In genomic region chr22:41288245-41288946, GRCh38 we compare ENCODE assay signal across 8 cellular contexts. TPM values are rescaled to one million over a fixed set of nuclear protein-coding genes. Genes with fewer than 3 reads are reported as not detected.
DNase-seq lines count a peak whose midpoint lies in the region; ATAC-seq and TF ChIP-seq lines count a peak whose summit lies in the region.

No MANE protein-coding gene starts in this region.

- peaks cover 13 to 16% of the 10 kb centered on the region in 2 experiments for H3K36me3 ChIP-seq in HEK293 (ENCODE audit: control insufficient read depth in 2 of 2, insufficient read depth in 1 of 2, low read length in 2 of 2)

- POLR2A ChIA-PET in HEK293 (lab: Yijun Ruan, JAX): interaction anchor here (0.6 to 2.7 kb wide), 12 partner anchors 9 to 448 kb away, joined by 3 to 18 read pairs (median 5); partner anchors contain the start of genes ACO2, PHF5A, PMM1 and ZC3H7B
- POLR2A ChIA-PET in activated B cell treated with CpG ODN at 0.5 μM for 24 hours (lab: Charles Lee): interaction anchor here (0.6 to 4.6 kb wide), 3 partner anchors 11 to 92 kb away, joined by 5 to 101 read pairs (median 11); partner anchors contain the start of gene ZC3H7B

- 53% methylated on average over 9 of the region's 9 CpGs for WGBS in right cardiac atrium

- CTCF ChIA-PET in HEK293 (lab: Yijun Ruan, JAX) (interaction anchor here (0.6 to 1.4 kb wide), 2 partner anchors 13 to 22 kb away, joined by 3 to 8 read pairs; partner anchors contain the start of gene ZC3H7B), activated B cell treated with CpG ODN at 0.5 μM for 24 hours (lab: Charles Lee) (interaction anchor here (1.8 kb wide), 1 partner anchor 13 kb away, joined by 8 read pairs; the partner anchor contains the start of gene ZC3H7B)

- intact Hi-C loops in activated B cell treated with CpG ODN at 0.5 μM for 24 hours (cut with micrococcal nuclease) (no loop called here), right cardiac atrium (cut with DNase I) (no loop called here)

- peak overlapping the region; percentile 20 for H3K4me3 ChIP-seq in HEK293 (ENCODE audit: low read depth, low read length)
- H3K4me3 ChIP-seq in right cardiac atrium (ENCODE audit: low read length): no peak overlapping the region

- no peaks in the 10 kb centered on the region for H3K27me3 ChIP-seq in right cardiac atrium (ENCODE audit: control insufficient read depth, insufficient read depth)

- H3K4me1 ChIP-seq in HEK293 (ENCODE audit: control insufficient read depth, insufficient read depth, low read length): peaks cover 9% of the 10 kb centered on the region
- no peaks in the 10 kb centered on the region for H3K4me1 ChIP-seq in right cardiac atrium (ENCODE audit: control insufficient read depth, insufficient read depth, low read length)

- H3K9me3 ChIP-seq in HEK293 (ENCODE audit: control insufficient read depth, insufficient read depth, low read depth, low read length) (no peaks in the 10 kb centered on the region), right cardiac atrium (ENCODE audit: control insufficient read depth, low read length) (no peaks in the 10 kb centered on the region)

- DNase-seq in activated B cell treated with CpG ODN at 0.5 μM for 24 hours: no peak
- DNase-seq in right cardiac atrium: no peak
- no peak for DNase-seq in stimulated activated effector memory CD8-positive, alpha-beta T cell treated with anti-CD3 and anti-CD28 coated beads, Interleukin-12 subunit alpha, Interleukin-12 subunit beta, amount 100 ng/mL, for 72 hours (ENCODE audit: low spot score in 2 of 2)
- no peak for DNase-seq in superior temporal gyrus (ENCODE audit: extremely low spot score)
- no peak for DNase-seq in AML-193 (lab: John Stamatoyannopoulos, UW)
- DNase-seq in stimulated activated naive B cell treated with anti-CD40 and anti-IgM and Interleukin-4, amounts not matched to agents 10 μg/mL and 1 μg/mL and 100 μg/mL, for 72 hours: no peak

- no peak for ATAC-seq in activated B cell treated with CpG ODN at 0.5 μM for 24 hours (ENCODE audit: low read depth)
- peak in 1 of 2 donors; percentile 20 for ATAC-seq in right cardiac atrium
- no peak for ATAC-seq in stimulated activated effector memory CD8-positive, alpha-beta T cell treated with anti-CD3 and anti-CD28 coated beads, Interleukin-12 subunit alpha, Interleukin-12 subunit beta, amount 100 ng/mL, for 72 hours
- ATAC-seq in stimulated activated naive B cell treated with anti-CD40 and anti-IgM and Interleukin-4, amounts not matched to agents 10 μg/mL and 1 μg/mL and 100 μg/mL, for 72 hours (replicated peaks): no peak

- peak overlapping the region; percentile 11 for H3K4me3 Mint-ChIP-seq in activated B cell treated with CpG ODN at 0.5 μM for 24 hours
- H3K4me3 Mint-ChIP-seq in stimulated activated effector memory CD8-positive, alpha-beta T cell treated with anti-CD3 and anti-CD28 coated beads, Interleukin-12 subunit alpha, Interleukin-12 subunit beta, amount 100 ng/mL, for 72 hours: peak overlapping the region; percentile 51
- H3K4me3 Mint-ChIP-seq in stimulated activated naive B cell treated with anti-CD40 and anti-IgM and Interleukin-4, amounts not matched to agents 10 μg/mL and 1 μg/mL and 100 μg/mL, for 72 hours: peak overlapping the region in 1 of 2 donors; percentile 47

- H3K27ac ChIP-seq in 22Rv1 (peak overlapping the region; percentile 84), HEK293 (ENCODE audit: extremely low read depth, low read depth, low read length) (peak overlapping the region; percentile 67), right cardiac atrium (ENCODE audit: low read length) (peak overlapping the region; percentile 72)

- peaks cover 22% of the 10 kb centered on the region for H3K4me1 Mint-ChIP-seq in activated B cell treated with CpG ODN at 0.5 μM for 24 hours
- H3K4me1 Mint-ChIP-seq in stimulated activated effector memory CD8-positive, alpha-beta T cell treated with anti-CD3 and anti-CD28 coated beads, Interleukin-12 subunit alpha, Interleukin-12 subunit beta, amount 100 ng/mL, for 72 hours: peaks cover 19% of the 10 kb centered on the region
- H3K4me1 Mint-ChIP-seq in stimulated activated naive B cell treated with anti-CD40 and anti-IgM and Interleukin-4, amounts not matched to agents 10 μg/mL and 1 μg/mL and 100 μg/mL, for 72 hours: peaks cover 6 to 20% of the 10 kb centered on the region in 2 donors

- TF ChIP-seq CTCF in 22Rv1 (IDR thresholded peaks at IDR 0.05) (no peak), HEK293 (tag by site-specific recombination; IDR thresholded peaks at IDR 0.05) (no peak), activated B cell treated with CpG ODN at 0.5 μM for 24 hours (IDR thresholded peaks at IDR 0.05) (no peak)

- peak overlapping the region; percentile 61 for H3K27ac Mint-ChIP-seq in activated B cell treated with CpG ODN at 0.5 μM for 24 hours
- H3K27ac Mint-ChIP-seq in stimulated activated effector memory CD8-positive, alpha-beta T cell treated with anti-CD3 and anti-CD28 coated beads, Interleukin-12 subunit alpha, Interleukin-12 subunit beta, amount 100 ng/mL, for 72 hours: peak overlapping the region; percentile 59
- no peak overlapping the region for H3K27ac Mint-ChIP-seq in stimulated activated naive B cell treated with anti-CD40 and anti-IgM and Interleukin-4, amounts not matched to agents 10 μg/mL and 1 μg/mL and 100 μg/mL, for 72 hours

- no peaks in the 10 kb centered on the region for H3K9me3 Mint-ChIP-seq in activated B cell treated with CpG ODN at 0.5 μM for 24 hours
- H3K9me3 Mint-ChIP-seq in stimulated activated effector memory CD8-positive, alpha-beta T cell treated with anti-CD3 and anti-CD28 coated beads, Interleukin-12 subunit alpha, Interleukin-12 subunit beta, amount 100 ng/mL, for 72 hours: no peaks in the 10 kb centered on the region
- H3K9me3 Mint-ChIP-seq in stimulated activated naive B cell treated with anti-CD40 and anti-IgM and Interleukin-4, amounts not matched to agents 10 μg/mL and 1 μg/mL and 100 μg/mL, for 72 hours: no peaks in the 10 kb centered on the region

- H3K36me3 Mint-ChIP-seq in activated B cell treated with CpG ODN at 0.5 μM for 24 hours (ENCODE audit: low read depth): peaks cover 10% of the 10 kb centered on the region
- H3K36me3 Mint-ChIP-seq in stimulated activated effector memory CD8-positive, alpha-beta T cell treated with anti-CD3 and anti-CD28 coated beads, Interleukin-12 subunit alpha, Interleukin-12 subunit beta, amount 100 ng/mL, for 72 hours: peaks cover 32% of the 10 kb centered on the region
- H3K36me3 Mint-ChIP-seq in stimulated activated naive B cell treated with anti-CD40 and anti-IgM and Interleukin-4, amounts not matched to agents 10 μg/mL and 1 μg/mL and 100 μg/mL, for 72 hours: peaks cover 3% of the 10 kb centered on the region in 2 donors

- H3K27me3 Mint-ChIP-seq in activated B cell treated with CpG ODN at 0.5 μM for 24 hours: no peaks in the 10 kb centered on the region
- H3K27me3 Mint-ChIP-seq in stimulated activated naive B cell treated with anti-CD40 and anti-IgM and Interleukin-4, amounts not matched to agents 10 μg/mL and 1 μg/mL and 100 μg/mL, for 72 hours: no peaks in the 10 kb centered on the region

TF ChIP-seq in HEK293, 187 proteins besides CTCF, POLR2A, EP300 and RAD21 (continues in another document):
- TF ChIP-seq ZNF132 (tag by site-specific recombination; IDR thresholded peaks at IDR 0.05; ENCODE audit: borderline replicate concordance) (no peak), TRIM28 (IDR thresholded peaks at IDR 0.05; ENCODE audit: borderline replicate concordance, low read length) (peak; percentile 15; the same call in 1 of the 2 replicates), SP2 (tag by site-specific recombination; IDR thresholded peaks at IDR 0.05) (peak; percentile 56), BCL6B (tag by site-specific recombination; IDR thresholded peaks at IDR 0.05) (peak; percentile 59; the same call in 1 of the 2 replicates)

RNA-seq across cellular contexts. Expression of gene RANGAP1, which starts 2.4 kb away (rescaled TPM):
- total RNA-seq in activated B cell treated with CpG ODN at 0.5 μM for 24 hours (48.9 and 56.4 TPM in 2 replicates), right cardiac atrium (10 to 100 TPM; 26.0 to 38.5 (median 33.4) TPM)
- 26.9 TPM for polyA plus RNA-seq in right cardiac atrium

RNA-seq across cellular contexts. Expression of gene ZC3H7B, which starts 12.9 kb away (rescaled TPM):
- 54.0 and 58.2 TPM in 2 replicates for total RNA-seq in activated B cell treated with CpG ODN at 0.5 μM for 24 hours
- 10 to 100 TPM; 35.4 to 43.5 (median 39.2) TPM for total RNA-seq in right cardiac atrium
- polyA plus RNA-seq in right cardiac atrium: 35.2 TPM

RNA-seq across cellular contexts. Expression of gene CHADL, which starts 47.7 kb away (rescaled TPM):
- total RNA-seq in activated B cell treated with CpG ODN at 0.5 μM for 24 hours (0.10 TPM in 1 of 2 replicates, not detected in the other), right cardiac atrium (10 to 100 TPM; 15.5 to 25.7 (median 21.8) TPM)
- 39.2 TPM for polyA plus RNA-seq in right cardiac atrium

Comparison
In these comparisons a context has a peak if more than half of its experiments do, and no peak if none do; other contexts are left out.
1. RNA of gene CHADL, which starts 47.7 kb away (total RNA-seq): 15.5 to 25.7 TPM in right cardiac atrium; 0.10 TPM in activated B cell treated with CpG ODN at 0.5 μM for 24 hours; every median in the first group is over 10 times any median in the second.
2. Peak in every context shown above with its lines, with median percentiles within 50 percentile points of each other: H3K27ac ChIP-seq.